23 cellular contexts compared by ENCODE assay signal in genomic region chr12:62789856-62790255, GRCh38.
"Had no signal": no experiment of that assay in that cellular context is flagged by ENCODE, and none has a peak within 500 bp of the region (broad histone marks: within the 10 kb centered on the region; RNA-seq: fewer than 3 reads in every experiment).

No MANE protein-coding gene starts in this region.

- H3K4me1 ChIP-seq: uterus had no signal

- H3K36me3 ChIP-seq: esophagus squamous epithelium, neural progenitor cell, pancreas, tibial nerve, uterus had no signal

- ATAC-seq: activated CD8-positive, alpha-beta memory T cell treated with anti-CD3 and anti-CD28 coated beads, Interleukin-2, amount 10 ng/mL, durations not matched to agents 7 days and 5 days; body of pancreas; left colon; pancreas; stimulated activated naive CD8-positive, alpha-beta T cell treated with anti-CD3 and anti-CD28 coated beads, Interleukin-15, Interleukin-2, amounts not matched to agents 100 U/mL and 50 U/mL, for 24 hours had no signal

- H2AFZ ChIP-seq: neural progenitor cell had no signal

- H3K4me3 ChIP-seq: body of pancreas, esophagus squamous epithelium, neural progenitor cell, pancreas, tibial nerve, uterus had no signal

- FAIRE-seq: colon, pancreas had no signal

- H3K9ac ChIP-seq: neural progenitor cell, SK-N-SH had no signal

- H3K4me2 ChIP-seq: neural progenitor cell, SK-N-SH had no signal

- DNase-seq: activated CD4-positive, alpha-beta memory T cell treated with anti-CD3 and anti-CD28 coated beads, Interleukin-2, amount 10 ng/mL, durations not matched to agents 7 days and 5 days; activated CD4-positive, alpha-beta T cell treated with anti-CD3 and anti-CD28 coated beads for 48 hours; activated CD4-positive, CD25-positive, alpha-beta regulatory T cell; activated CD8-positive, alpha-beta memory T cell treated with anti-CD3 and anti-CD28 coated beads, Interleukin-2, amount 10 ng/mL, durations not matched to agents 7 days and 5 days; activated naive CD8-positive, alpha-beta T cell treated with anti-CD3 and anti-CD28 coated beads, Interleukin-2, amount 10 ng/mL, durations not matched to agents 7 days and 5 days; amygdala; body of pancreas; caudate nucleus; effector CD4-positive, alpha-beta T cell; esophagus squamous epithelium; hypothalamus; left colon; mammary epithelial cell; pancreas; retina; SK-N-SH; stimulated activated CD4-positive, alpha-beta T cell treated with anti-CD3 and anti-CD28 coated beads, Interleukin-2, amount 100 ng/mL, for 24 hours; stimulated activated naive CD8-positive, alpha-beta T cell treated with anti-CD3 and anti-CD28 coated beads, Interleukin-15, Interleukin-2, amounts not matched to agents 100 U/mL and 50 U/mL, for 24 hours; substantia nigra; uterus had no signal

- H3K9me3 ChIP-seq: body of pancreas, esophagus squamous epithelium, pancreas, SK-N-SH, tibial nerve, uterus had no signal

- H3K27me3 ChIP-seq: body of pancreas, esophagus squamous epithelium, neural progenitor cell, pancreas, tibial nerve, uterus had no signal

- H3K27ac ChIP-seq: body of pancreas, neural progenitor cell, pancreas, tibial nerve had no signal
